ENCODE assay signal across 8 cellular contexts in the genomic region with DNA sequence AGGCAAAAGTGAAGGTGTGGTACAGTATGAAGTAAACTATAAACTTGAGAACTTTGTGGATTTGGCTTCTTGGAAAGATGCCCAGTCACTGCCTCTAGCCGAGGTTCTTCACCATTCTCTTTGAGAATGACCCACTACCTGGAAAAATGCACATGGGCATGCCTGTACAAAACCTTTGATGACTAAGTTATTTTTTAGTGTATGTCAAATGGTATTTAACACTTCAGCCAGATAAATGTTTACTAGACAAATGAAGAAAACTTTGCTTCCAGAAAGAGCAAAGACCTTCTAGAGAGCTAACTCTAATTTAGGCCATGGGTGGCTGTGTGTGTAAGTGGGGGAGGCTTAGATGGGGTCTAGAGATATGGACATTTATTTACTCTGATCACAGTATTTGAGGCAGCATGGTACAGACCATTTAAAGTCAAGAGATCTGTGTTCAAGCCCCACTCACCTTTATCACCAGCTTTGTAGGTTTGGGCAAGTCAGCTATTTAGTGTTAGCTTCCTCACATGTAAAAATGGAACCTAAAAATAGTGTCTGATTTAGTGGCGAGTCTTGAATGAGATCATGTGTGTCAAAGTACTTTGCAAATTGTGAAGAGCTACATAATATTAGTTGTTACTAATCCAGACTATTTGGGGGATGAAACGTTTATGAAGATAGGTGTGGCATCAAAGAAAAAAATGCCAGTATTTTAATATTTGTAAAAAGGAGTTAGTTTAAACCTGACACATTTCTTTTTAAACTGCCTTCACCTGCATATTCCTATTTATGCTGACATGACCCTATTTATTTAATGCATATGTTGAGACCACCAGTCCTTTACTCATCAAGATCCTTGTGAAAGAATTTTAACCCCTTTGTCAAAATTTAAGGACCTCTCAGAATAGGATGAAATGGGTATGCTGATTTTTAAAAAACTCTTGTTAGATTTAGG. TPM values are rescaled to one million over a fixed set of nuclear protein-coding genes. Genes with fewer than 3 reads are reported as not detected.
DNase-seq lines count a peak whose midpoint lies in the region; ATAC-seq and TF ChIP-seq lines count a peak whose summit lies in the region.

No MANE protein-coding gene starts in this region.

- H3K27me3 Mint-ChIP-seq in activated T-helper 2 cell treated with anti-CD3 and anti-CD28 coated beads, Interferon-gamma antibody, Interleukin-2, Interleukin-4, amounts not matched to agents 10 μg/mL and 5 μg/mL and 100 μg/mL, durations not matched to agents 14 hours and 24 hours and 36 hours (ENCODE audit: low read depth) = no peaks in the 10 kb centered on the region

- H3K4me1 Mint-ChIP-seq in activated T-helper 2 cell treated with anti-CD3 and anti-CD28 coated beads, Interferon-gamma antibody, Interleukin-2, Interleukin-4, amounts not matched to agents 10 μg/mL and 5 μg/mL and 100 μg/mL, durations not matched to agents 14 hours and 24 hours and 36 hours (ENCODE audit: low read depth) = peaks cover 59% of the 10 kb centered on the region
- peaks cover 63% of the 10 kb centered on the region for H3K4me1 Mint-ChIP-seq in stimulated activated effector memory CD8-positive, alpha-beta T cell treated with anti-CD3 and anti-CD28 coated beads, Interleukin-12 subunit alpha, Interleukin-12 subunit beta, amount 100 ng/mL, for 72 hours

- H3K36me3 Mint-ChIP-seq in activated T-helper 2 cell treated with anti-CD3 and anti-CD28 coated beads, Interferon-gamma antibody, Interleukin-2, Interleukin-4, amounts not matched to agents 10 μg/mL and 5 μg/mL and 100 μg/mL, durations not matched to agents 14 hours and 24 hours and 36 hours (ENCODE audit: low read depth) = peaks cover 42% of the 10 kb centered on the region
- H3K36me3 Mint-ChIP-seq in stimulated activated effector memory CD8-positive, alpha-beta T cell treated with anti-CD3 and anti-CD28 coated beads, Interleukin-12 subunit alpha, Interleukin-12 subunit beta, amount 100 ng/mL, for 72 hours = no peaks in the 10 kb centered on the region

- peak overlapping the region; percentile 77 for H3K27ac ChIP-seq in HL-60 (replicated peaks)
- no peak overlapping the region for H3K27ac ChIP-seq in iPS DF 6.9 (ENCODE audit: low read length)

- no peaks in the 10 kb centered on the region for H3K36me3 ChIP-seq in iPS DF 6.9 (ENCODE audit: control insufficient read depth, insufficient read depth, low read length)

- TF ChIP-seq CTCF in HL-60 (IDR thresholded peaks at IDR 0.05; ENCODE audit: insufficient read depth, low read length) = no peak

- intact Hi-C loops in activated T-helper 2 cell treated with anti-CD3 and anti-CD28 coated beads, Interferon-gamma antibody, Interleukin-2, Interleukin-4, amounts not matched to agents 10 μg/mL and 5 μg/mL and 100 μg/mL, durations not matched to agents 14 hours and 24 hours and 36 hours (cut with micrococcal nuclease) = loop anchor here (5.0 kb wide), 1 partner anchor 51 kb away; no protein-coding TSS in a partner anchor

- H3K4me3 ChIP-seq in HL-60 (replicated peaks; ENCODE audit: insufficient read depth, low read length) (no peak overlapping the region), iPS DF 6.9 (ENCODE audit: low read length) (peak overlapping the region; percentile 17; the same call in 1 of the 2 replicates)

- peak overlapping the region; percentile 54 for H3K27ac Mint-ChIP-seq in activated T-helper 2 cell treated with anti-CD3 and anti-CD28 coated beads, Interferon-gamma antibody, Interleukin-2, Interleukin-4, amounts not matched to agents 10 μg/mL and 5 μg/mL and 100 μg/mL, durations not matched to agents 14 hours and 24 hours and 36 hours
- H3K27ac Mint-ChIP-seq in stimulated activated effector memory CD8-positive, alpha-beta T cell treated with anti-CD3 and anti-CD28 coated beads, Interleukin-12 subunit alpha, Interleukin-12 subunit beta, amount 100 ng/mL, for 72 hours = peak overlapping the region; percentile 88

- H3K9me3 Mint-ChIP-seq in activated T-helper 2 cell treated with anti-CD3 and anti-CD28 coated beads, Interferon-gamma antibody, Interleukin-2, Interleukin-4, amounts not matched to agents 10 μg/mL and 5 μg/mL and 100 μg/mL, durations not matched to agents 14 hours and 24 hours and 36 hours = no peaks in the 10 kb centered on the region
- no peaks in the 10 kb centered on the region for H3K9me3 Mint-ChIP-seq in stimulated activated effector memory CD8-positive, alpha-beta T cell treated with anti-CD3 and anti-CD28 coated beads, Interleukin-12 subunit alpha, Interleukin-12 subunit beta, amount 100 ng/mL, for 72 hours

- no peaks in the 10 kb centered on the region for H3K27me3 ChIP-seq in HL-60 (ENCODE audit: insufficient read depth, poor library complexity, severe bottlenecking)
- no peaks in the 10 kb centered on the region for H3K27me3 ChIP-seq in iPS DF 6.9 (ENCODE audit: control insufficient read depth, insufficient read depth, low read length)

- ATAC-seq in stimulated activated effector memory CD8-positive, alpha-beta T cell treated with anti-CD3 and anti-CD28 coated beads, Interleukin-12 subunit alpha, Interleukin-12 subunit beta, amount 100 ng/mL, for 72 hours = peak; percentile 65
- no peak for ATAC-seq in HG03571 (IDR thresholded peaks at IDR 0.05; ENCODE audit: unreplicated experiment)

- peak overlapping the region; percentile 14 for H3K4me3 Mint-ChIP-seq in activated T-helper 2 cell treated with anti-CD3 and anti-CD28 coated beads, Interferon-gamma antibody, Interleukin-2, Interleukin-4, amounts not matched to agents 10 μg/mL and 5 μg/mL and 100 μg/mL, durations not matched to agents 14 hours and 24 hours and 36 hours (ENCODE audit: low read depth)
- H3K4me3 Mint-ChIP-seq in stimulated activated effector memory CD8-positive, alpha-beta T cell treated with anti-CD3 and anti-CD28 coated beads, Interleukin-12 subunit alpha, Interleukin-12 subunit beta, amount 100 ng/mL, for 72 hours = peak overlapping the region; percentile 88

- WGBS in iPS DF 6.9 (ENCODE audit: insufficient coverage, insufficient read length) = no CpG with 5 or more reads among the region's 3 CpGs

- DNase-seq in AG20443 (ENCODE audit: low spot score) = peak; percentile 16
- DNase-seq in HL-60 (ENCODE audit: low read depth in 1 of 2, low spot score in 1 of 2) = peak in 1 of 2 experiments; percentile 11
- DNase-seq in activated T-helper 2 cell treated with anti-CD3 and anti-CD28 coated beads, Interferon-gamma antibody, Interleukin-2, Interleukin-4, amounts not matched to agents 10 μg/mL and 5 μg/mL and 100 μg/mL, durations not matched to agents 14 hours and 24 hours and 36 hours (ENCODE audit: low spot score) = no peak
- no peak for DNase-seq in iPS DF 6.9 (ENCODE audit: low read depth, low spot score)
- DNase-seq in stimulated activated effector memory CD8-positive, alpha-beta T cell treated with anti-CD3 and anti-CD28 coated beads, Interleukin-12 subunit alpha, Interleukin-12 subunit beta, amount 100 ng/mL, for 72 hours (ENCODE audit: low spot score in 2 of 2) = no peak
- DNase-seq in T-helper 9 cell = no peak
- no peak for DNase-seq in GM19238 (ENCODE audit: insufficient read length, low spot score)

- peaks cover 4% of the 10 kb centered on the region; the same call in 1 of the 2 replicates for H3K4me1 ChIP-seq in iPS DF 6.9 (ENCODE audit: control insufficient read depth, insufficient read depth, low read length)

- H3K9me3 ChIP-seq in iPS DF 6.9 (ENCODE audit: control insufficient read depth, insufficient read depth, low read length) = no peaks in the 10 kb centered on the region

RNA-seq across cellular contexts. Expression of gene NFYC, which starts 20.2 kb away (rescaled TPM):
- total RNA-seq in activated T-helper 2 cell treated with anti-CD3 and anti-CD28 coated beads, Interferon-gamma antibody, Interleukin-2, Interleukin-4, amounts not matched to agents 10 μg/mL and 5 μg/mL and 100 μg/mL, durations not matched to agents 14 hours and 24 hours and 36 hours = 66.0 and 68.4 TPM in 2 replicates

RNA-seq across cellular contexts. Expression of gene RIMS3, which starts 46.3 kb away (rescaled TPM):
- total RNA-seq in activated T-helper 2 cell treated with anti-CD3 and anti-CD28 coated beads, Interferon-gamma antibody, Interleukin-2, Interleukin-4, amounts not matched to agents 10 μg/mL and 5 μg/mL and 100 μg/mL, durations not matched to agents 14 hours and 24 hours and 36 hours = 2.5 and 2.9 TPM in 2 replicates
